In genomic region chr5:29769474-29769873, GRCh38 we compare ENCODE assay signal across 29 cellular contexts.
"Had no signal": no experiment of that assay in that cellular context is flagged by ENCODE, and none has a peak within 500 bp of the region (broad histone marks: within the 10 kb centered on the region; RNA-seq: fewer than 3 reads in every experiment).

No MANE protein-coding gene starts in this region.

- FAIRE-seq: colon, endometrium, endothelial cell of umbilical vein, frontal cortex had no signal

- H3K79me2 ChIP-seq: hepatocyte had no signal

- H3K4me3 ChIP-seq: colonic mucosa, coronary artery, dorsolateral prefrontal cortex, esophagus muscularis mucosa, esophagus squamous epithelium, gastrocnemius medialis, gastroesophageal sphincter, heart left ventricle, heart right ventricle, hepatocyte had no signal

- H3K9me3 Mint-ChIP-seq: endodermal cell had no signal

- H3K27ac Mint-ChIP-seq: dendritic cell treated with granulocyte-macrophage colony-stimulating factor and Interleukin-4, amounts not matched to agents 40 ng/mL and 50 ng/mL, for 4 days; endodermal cell had no signal

- H3K9me3 ChIP-seq: esophagus muscularis mucosa, gastrocnemius medialis, gastroesophageal sphincter had no signal

- H3K4me2 ChIP-seq: hepatocyte had no signal

- H2AFZ ChIP-seq: hepatocyte had no signal

- H3K27me3 ChIP-seq: colonic mucosa, dorsolateral prefrontal cortex, esophagus muscularis mucosa, esophagus squamous epithelium, foreskin keratinocyte, gastrocnemius medialis, gastroesophageal sphincter, heart left ventricle, heart right ventricle, hepatocyte had no signal

- ATAC-seq: esophagus mucosa, foreskin keratinocyte, gastrocnemius medialis, gastroesophageal sphincter, heart left ventricle, heart right ventricle had no signal

- H3K36me3 ChIP-seq: colonic mucosa, esophagus muscularis mucosa, esophagus squamous epithelium, gastrocnemius medialis, gastroesophageal sphincter, heart left ventricle, heart right ventricle had no signal

- H3K4me1 Mint-ChIP-seq: endodermal cell had no signal

- H3K4me3 Mint-ChIP-seq: dendritic cell treated with granulocyte-macrophage colony-stimulating factor and Interleukin-4, amounts not matched to agents 40 ng/mL and 50 ng/mL, for 4 days; endodermal cell had no signal

- DNase-seq: colonic mucosa; cortex of kidney; dermis blood vessel endothelial cell; dorsolateral prefrontal cortex; effector CD4-positive, alpha-beta T cell; effector CD8-positive, alpha-beta T cell; effector memory CD4-positive, alpha-beta T cell; endodermal cell; erythroblast; esophagus squamous epithelium; foreskin fibroblast; foreskin keratinocyte; foreskin melanocyte; gastrocnemius medialis; glutamatergic neuron; head of caudate nucleus; heart left ventricle; heart right ventricle had no signal

- H3K4me1 ChIP-seq: colonic mucosa, esophagus muscularis mucosa, esophagus squamous epithelium, foreskin keratinocyte, gastrocnemius medialis, gastroesophageal sphincter, heart left ventricle, heart right ventricle had no signal

- H3K27me3 Mint-ChIP-seq: dendritic cell treated with granulocyte-macrophage colony-stimulating factor and Interleukin-4, amounts not matched to agents 40 ng/mL and 50 ng/mL, for 4 days had no signal

- H3K27ac ChIP-seq: colonic mucosa, coronary artery, dorsolateral prefrontal cortex, epithelial cell of prostate, esophagus muscularis mucosa, esophagus squamous epithelium, foreskin keratinocyte, gastrocnemius medialis, gastroesophageal sphincter, heart left ventricle, heart right ventricle, hepatocyte had no signal
